ENCODE assay signal across 8 cellular contexts in the genomic region with DNA sequence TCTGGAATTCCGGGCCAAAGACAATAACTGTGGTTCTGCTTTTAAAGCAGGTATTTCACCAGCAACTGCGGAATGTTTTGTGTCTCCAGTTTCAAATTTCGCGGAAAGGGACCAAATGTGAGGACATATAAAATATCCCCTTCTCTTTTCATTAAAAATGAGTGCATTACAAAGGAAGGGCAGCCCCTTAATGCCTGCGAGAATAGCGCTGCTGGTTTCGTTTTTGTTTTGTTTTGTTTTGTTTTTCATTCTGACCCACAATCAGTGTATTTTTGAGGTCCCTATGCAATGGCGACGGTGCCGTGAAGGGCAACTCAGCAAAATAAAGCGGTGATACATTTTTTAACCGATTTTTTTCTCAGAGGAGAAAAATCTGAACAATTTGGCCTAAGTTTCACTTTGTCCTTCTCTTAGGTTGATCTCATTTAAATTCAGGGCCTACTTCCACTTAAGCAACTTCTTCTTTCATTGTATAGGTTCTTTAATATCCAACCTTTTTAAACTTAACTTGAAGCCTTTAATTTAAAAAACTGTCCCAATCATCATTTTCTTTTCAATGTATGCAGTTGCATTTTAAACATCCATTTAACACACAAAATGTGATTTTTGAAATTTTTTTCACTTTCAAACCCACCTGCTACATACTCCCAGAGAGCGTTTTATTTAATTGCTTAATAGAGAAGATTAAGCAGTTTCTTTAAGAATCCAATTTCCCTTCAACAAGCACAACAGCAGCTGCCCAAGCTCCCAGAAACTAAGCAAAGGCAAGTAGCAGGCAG. TPM values are rescaled to one million over a fixed set of nuclear protein-coding genes. Genes with fewer than 3 reads are reported as not detected.
DNase-seq lines count a peak whose midpoint lies in the region; ATAC-seq and TF ChIP-seq lines count a peak whose summit lies in the region.

No MANE protein-coding gene starts in this region.

- POLR2A ChIA-PET in GM10248 (lab: Yijun Ruan, JAX) = no interaction called here

- no peak for TF ChIP-seq EP300 in stomach (IDR thresholded peaks at IDR 0.05)

- CTCF ChIA-PET in GM10248 (lab: Yijun Ruan, JAX) = no interaction called here

- peak overlapping the region; percentile 97 to 100 (median 99) for H3K27ac ChIP-seq in stomach

- DNase-seq in GM10248 (ENCODE audit: extremely low spot score) (peak; percentile 58), stomach (no peak), GOT3 (lab: John Stamatoyannopoulos, UW) (no peak), iPS-NIHi7 (ENCODE audit: extremely low spot score) (no peak)
- DNase-seq in activated naive CD4-positive, alpha-beta T cell treated with anti-CD3 and anti-CD28 coated beads, Interleukin-2, amount 50 U/mL, for 16 hours = peak; percentile 29

- H3K27me3 ChIP-seq in stomach = no peaks in the 10 kb centered on the region

- H3K4me3 ChIP-seq in iPS-18c (ENCODE audit: insufficient read depth, low read depth, low read length) (peak overlapping the region; percentile 91), stomach (peak overlapping the region; percentile 61 to 94 (median 81))

- TF ChIP-seq CTCF in GM10248 (IDR thresholded peaks at IDR 0.05; ENCODE audit: control extremely low read depth, extremely low read depth, low read depth, missing control alignments) (no peak), stomach (IDR thresholded peaks at IDR 0.05) (no peak)

- no peaks in the 10 kb centered on the region for H3K36me3 ChIP-seq in stomach

- H3K9me3 ChIP-seq in iPS-18c (ENCODE audit: control insufficient read depth, insufficient read depth, low read length) (no peaks in the 10 kb centered on the region), stomach (no peaks in the 10 kb centered on the region)

- peaks cover 10 to 23% (median 14%) of the 10 kb centered on the region in 4 donors for H3K4me1 ChIP-seq in stomach

- 11 to 23% (median 20%) methylated on average over 13 of the region's 13 CpGs for WGBS in stomach, 5 donors

- intact Hi-C loops in stomach (cut with DNase I; ENCODE audit: low total_unique reads) = no loop called here

- no peak for TF ChIP-seq POLR2A in stomach (IDR thresholded peaks at IDR 0.05)

- ATAC-seq in GM21360 (IDR thresholded peaks at IDR 0.05; ENCODE audit: unreplicated experiment) = peak; percentile 23
- peak; percentile 18 for ATAC-seq in HG03558 (IDR thresholded peaks at IDR 0.05; ENCODE audit: extremely low read depth, unreplicated experiment)

RNA-seq across cellular contexts. Expression of a gene that starts 2.9 kb away (rescaled TPM):
- 10 to 100 TPM in 2 of 5 donors, 1 to 10 TPM in 2, under 1 TPM in 1; 0.58 to 14.3 (median 9.1) TPM for total RNA-seq in stomach
- polyA plus RNA-seq in stomach = 1 to 10 TPM; 2.2 to 3.2 (median 2.9) TPM

Comparison
In these comparisons a context has a peak if more than half of its experiments do, and no peak if none do; other contexts are left out.
1. DNase-seq: peak in GM10248 (single experiment) and activated naive CD4-positive, alpha-beta T cell treated with anti-CD3 and anti-CD28 coated beads, Interleukin-2, amount 50 U/mL, for 16 hours (single experiment); none in stomach (single experiment), GOT3 (single experiment) and iPS-NIHi7 (single experiment).